Comparison of ENCODE assay signal across 9 cellular contexts in genomic region chr3:122974764-122975162, GRCh38. TPM values are rescaled to one million over a fixed set of nuclear protein-coding genes. Genes with fewer than 3 reads are reported as not detected.
DNase-seq lines count a peak whose midpoint lies in the region; ATAC-seq, FAIRE-seq and TF ChIP-seq lines count a peak whose summit lies in the region.
"Had no signal": no experiment of that assay in that cellular context is flagged by ENCODE, and none has a peak within 500 bp of the region (broad histone marks: within the 10 kb centered on the region; RNA-seq: fewer than 3 reads in every experiment).

No MANE protein-coding gene starts in this region.

- no peak for TF ChIP-seq POLR2A in IMR-90 (IDR thresholded peaks at IDR 0.05; ENCODE audit: low read depth, low read length)

- H4K20me1 ChIP-seq in IMR-90 (ENCODE audit: insufficient read depth, low read length) = no peaks in the 10 kb centered on the region

- no peak overlapping the region for H2AK9ac ChIP-seq in IMR-90 (replicated peaks; ENCODE audit: low read depth, low read length, poor library complexity)

- no peak for FAIRE-seq in bronchial epithelial cell (lab: Jason Lieb, UNC)

- H3K9me3 ChIP-seq in IMR-90 (ENCODE audit: control insufficient read depth, insufficient read depth, low read length) (no peaks in the 10 kb centered on the region), mesodermal cell (ENCODE audit: control insufficient read depth, low read length) (no peaks in the 10 kb centered on the region)

- no peak overlapping the region for H3K56ac ChIP-seq in IMR-90 (ENCODE audit: extremely low read depth, insufficient read depth, low read length)

- dilution Hi-C loops in IMR-90 (cut with HindIII; ENCODE audit: low sequenced_read_pairs, unreplicated experiment) = no loop called here

- POLR2A ChIA-PET in IMR-90 (lab: Charles Lee; ENCODE audit: unreplicated experiment) = no interaction called here

- no peak overlapping the region for H3K14ac ChIP-seq in IMR-90 (replicated peaks; ENCODE audit: low read depth, low read length)

- H4K91ac ChIP-seq in IMR-90 (ENCODE audit: insufficient read depth, low read depth, low read length) = no peak overlapping the region; the same call in 1 of the 2 replicates

- no peak overlapping the region for H3K4me3 ChIP-seq in IMR-90 (ENCODE audit: insufficient read depth, low read depth, low read length)
- no peak overlapping the region for H3K4me3 ChIP-seq in bronchial epithelial cell (ENCODE audit: low read depth, low read length)
- no peak overlapping the region for H3K4me3 ChIP-seq in mesodermal cell (ENCODE audit: extremely low read depth, insufficient read depth, low read length, poor library complexity, severe bottlenecking)

- no peak for TF ChIP-seq CTCF in IMR-90 (conservative IDR thresholded peaks at IDR 0.05; ENCODE audit: low read depth, low read length)
- TF ChIP-seq CTCF in bronchial epithelial cell (IDR thresholded peaks at IDR 0.05; ENCODE audit: insufficient read depth, low read length, severe bottlenecking) = no peak

- no peak overlapping the region for H3K23ac ChIP-seq in IMR-90 (ENCODE audit: low read depth, low read length)

- no peak overlapping the region for H2AK5ac ChIP-seq in IMR-90 (ENCODE audit: low read depth, low read length)

- H3K9ac ChIP-seq in IMR-90 (ENCODE audit: low read depth, low read length) = no peak overlapping the region

- H3K27me3 ChIP-seq in IMR-90 (ENCODE audit: control insufficient read depth, insufficient read depth, low read length) (peaks cover 35% of the 10 kb centered on the region), bronchial epithelial cell (ENCODE audit: control insufficient read depth, insufficient read depth, low read length) (no peaks in the 10 kb centered on the region)

- no peak overlapping the region for H3K18ac ChIP-seq in IMR-90 (ENCODE audit: low read depth, low read length)

- intact Hi-C loops in IMR-90 (cut with micrococcal nuclease) = no loop called here

- CTCF ChIA-PET in IMR-90 (lab: Yijun Ruan, JAX) = interaction anchor here (1.2 kb wide), 1 partner anchor 65 kb away, joined by 3 read pairs; no protein-coding TSS in a partner anchor

- H2BK15ac ChIP-seq in IMR-90 (ENCODE audit: low read depth, low read length) = no peak overlapping the region

- H3K9me1 ChIP-seq in IMR-90 (ENCODE audit: insufficient read depth, low read length) = no peaks in the 10 kb centered on the region

- H2BK20ac ChIP-seq in IMR-90 (ENCODE audit: low read depth, low read length) = no peak overlapping the region

- DNase-seq in COLO829 (ENCODE audit: low spot score) (peak; percentile 63), IMR-90 (peak; percentile 54), bronchial epithelial cell (ENCODE audit: low read depth) (peak; percentile 35), SHP77 treated with DMSO at 0.1 percent for 48 hours (lab: John Stamatoyannopoulos, UW) (no peak)
- no peak for DNase-seq in activated CD4-positive, CD25-positive, alpha-beta regulatory T cell (lab: John Stamatoyannopoulos, UW)
- DNase-seq: stimulated activated CD4-positive, alpha-beta T cell treated with anti-CD3 and anti-CD28 coated beads, Interleukin-4, amount 100 ng/mL, for 1 hour had no signal

- H4K5ac ChIP-seq in IMR-90 (ENCODE audit: low read depth, low read length) = no peak overlapping the region

- no peak overlapping the region for H3K4ac ChIP-seq in IMR-90 (ENCODE audit: low read depth, low read length)

- peak overlapping the region; percentile 73 for H2AFZ ChIP-seq in IMR-90 (replicated peaks; ENCODE audit: low read length, poor library complexity)

- no peak for TF ChIP-seq RAD21 in IMR-90 (IDR thresholded peaks at IDR 0.05; ENCODE audit: low read length)

- no peak overlapping the region for H4K8ac ChIP-seq in IMR-90 (ENCODE audit: low read depth in 2 of 2, low read length in 2 of 2)

- in situ Hi-C loops in IMR-90 (cut with MboI; ENCODE audit: low sequenced_read_pairs) = no loop called here

- no TSS peak for BruUV-seq in IMR-90 (replicated peaks; lab: Mats Ljungman, UMichigan)

- peak overlapping the region; percentile 19; the same call in 1 of the 2 replicates for H3K4me2 ChIP-seq in IMR-90 (ENCODE audit: low read depth, low read length)

- peaks cover 22% of the 10 kb centered on the region for H3K4me1 ChIP-seq in IMR-90 (ENCODE audit: control insufficient read depth, insufficient read depth, low read length)
- H3K4me1 ChIP-seq in mesodermal cell (ENCODE audit: control insufficient read depth, insufficient read depth, low read length, poor library complexity, severe bottlenecking) = peaks cover 48% of the 10 kb centered on the region

- peak overlapping the region; percentile 0 for H2BK5ac ChIP-seq in IMR-90 (ENCODE audit: low read depth, low read length, poor library complexity, severe bottlenecking)

- no peak overlapping the region for H2BK120ac ChIP-seq in IMR-90 (ENCODE audit: low read depth, low read length)

- WGBS in IMR-90 (ENCODE audit: extremely low coverage in 2 of 2, insufficient read length in 1 of 2), 2 experiments = no CpG with 5 or more reads among the region's 2 CpGs
- 23% methylated on average over 2 of the region's 2 CpGs; no CpG with 5 or more reads in 1 of the 2 experiments for WGBS in mesodermal cell (ENCODE audit: insufficient coverage in 2 of 2), 2 experiments

- ATAC-seq in IMR-90 (ENCODE audit: low read depth) (peak; percentile 69), GM21786 (IDR thresholded peaks at IDR 0.05; ENCODE audit: unreplicated experiment) (no peak), HG02973 (IDR thresholded peaks at IDR 0.05; ENCODE audit: unreplicated experiment) (no peak)

- H3K79me1 ChIP-seq in IMR-90 (ENCODE audit: low read depth in 1 of 2, low read length in 2 of 2) = no peaks in the 10 kb centered on the region

- H3K36me3 ChIP-seq in IMR-90 (ENCODE audit: control insufficient read depth, insufficient read depth, low read length) = no peaks in the 10 kb centered on the region
- no peaks in the 10 kb centered on the region for H3K36me3 ChIP-seq in bronchial epithelial cell (ENCODE audit: control insufficient read depth, insufficient read depth, low read length)
- H3K36me3 ChIP-seq in mesodermal cell (ENCODE audit: control insufficient read depth, insufficient read depth, low read length) = no peaks in the 10 kb centered on the region

- no peak overlapping the region for H3K27ac ChIP-seq in IMR-90 (ENCODE audit: insufficient read depth, low read length)
- H3K27ac ChIP-seq in mesodermal cell (ENCODE audit: low read depth, low read length, severe bottlenecking) = peak overlapping the region; percentile 91

TF ChIP-seq in IMR-90, 13 proteins besides CTCF, POLR2A, EP300 and RAD21:
- TF ChIP-seq CHD1 (IDR thresholded peaks at IDR 0.05; ENCODE audit: low read depth, low read length) (no peak), FOS (IDR thresholded peaks at IDR 0.05; ENCODE audit: low read depth, low read length) (peak; percentile 70), RCOR1 (IDR thresholded peaks at IDR 0.05; ENCODE audit: insufficient replicate concordance, low read length) (no peak), CEBPB (IDR thresholded peaks at IDR 0.05; ENCODE audit: low read depth, low read length) (no peak), RFX5 (IDR thresholded peaks at IDR 0.05; ENCODE audit: low read depth, low read length) (no peak), MAZ (IDR thresholded peaks at IDR 0.05; ENCODE audit: borderline replicate concordance, low read depth, low read length) (peak; percentile 3; the same call in 1 of the 2 replicates)

RNA-seq across cellular contexts. Expression of gene SEMA5B, which starts 52.8 kb away (rescaled TPM):
- total RNA-seq in IMR-90 (2012; rRNA removed) = not detected in 2 replicates
- polyA plus RNA-seq in IMR-90 (2012; rRNA removed) = not detected in 2 replicates
- polyA plus RNA-seq in IMR-90 (2012; cell fraction: cytosol; rRNA removed) = not detected in 2 replicates
- not detected in 2 replicates for polyA plus RNA-seq in IMR-90 (2012; cell fraction: nucleus; rRNA removed; ENCODE audit: low replicate concordance)
- total RNA-seq in bronchial epithelial cell = under 0.01 and 0.38 TPM in 2 replicates
- polyA plus RNA-seq in mesodermal cell (2013, experiment 1 of 2) = 18.5 TPM
- polyA plus RNA-seq in mesodermal cell (2013, experiment 2 of 2) = 12.4 TPM

Comparison
In these comparisons a context has a peak if more than half of its experiments do, and no peak if none do; other contexts are left out.
1. DNase-seq: peak in COLO829 (single experiment), IMR-90 (single experiment) and bronchial epithelial cell (single experiment); none in activated CD4-positive, CD25-positive, alpha-beta regulatory T cell (0 of 4) and SHP77 treated with DMSO at 0.1 percent for 48 hours (single experiment).